Comparison of ENCODE assay signal across 9 cellular contexts in genomic region chr12:57694459-57695019, GRCh38. TPM values are rescaled to one million over a fixed set of nuclear protein-coding genes. Genes with fewer than 3 reads are reported as not detected.
DNase-seq lines count a peak whose midpoint lies in the region; ATAC-seq and TF ChIP-seq lines count a peak whose summit lies in the region.
"Had no signal": no experiment of that assay in that cellular context is flagged by ENCODE, and none has a peak within 500 bp of the region (broad histone marks: within the 10 kb centered on the region; RNA-seq: fewer than 3 reads in every experiment).

No MANE protein-coding gene starts in this region.

- no peaks in the 10 kb centered on the region for H3K27me3 ChIP-seq in DND-41 (ENCODE audit: insufficient read depth, low read length, poor library complexity)
- no peaks in the 10 kb centered on the region; the same call in 1 of the 2 replicates for H3K27me3 ChIP-seq in HUES6 (ENCODE audit: control insufficient read depth, insufficient read depth, low read length)
- H3K27me3 ChIP-seq in body of pancreas, result no peaks in the 10 kb centered on the region
- H3K27me3 ChIP-seq in uterus, result no peaks in the 10 kb centered on the region

- intact Hi-C loops in body of pancreas (cut with DNase I), result no loop called here
- intact Hi-C loops in uterus (cut with DNase I; ENCODE audit: low total_unique reads), result no loop called here

- ATAC-seq in DND-41 (ENCODE audit: insufficient read depth, low read depth), result no peak
- ATAC-seq in body of pancreas, result no peak
- no peak for ATAC-seq in GM18861 (IDR thresholded peaks at IDR 0.05; ENCODE audit: unreplicated experiment)

- no peaks in the 10 kb centered on the region for H4K20me1 ChIP-seq in DND-41 (ENCODE audit: insufficient read depth, low read length)

- H3K4me1 ChIP-seq in DND-41 (ENCODE audit: insufficient read depth, low read length) (peaks cover 25% of the 10 kb centered on the region), HUES6 (ENCODE audit: control insufficient read depth, insufficient read depth, low read length) (no peaks in the 10 kb centered on the region), body of pancreas (peaks cover 15% of the 10 kb centered on the region), uterus (peaks cover 0 to 4% of the 10 kb centered on the region in 2 donors)

- TF ChIP-seq POLR2A in body of pancreas (IDR thresholded peaks at IDR 0.05), result no peak
- TF ChIP-seq POLR2A in uterus (IDR thresholded peaks at IDR 0.05), result no peak

- H2AFZ ChIP-seq in DND-41 (ENCODE audit: low read depth, low read length), result peak overlapping the region; percentile 99

- peak overlapping the region; percentile 96 for H3K4me2 ChIP-seq in DND-41 (ENCODE audit: insufficient read depth, low read length)

- TF ChIP-seq CTCF in DND-41 (IDR thresholded peaks at IDR 0.05; ENCODE audit: borderline replicate concordance, extremely low read depth, low read length, poor library complexity, severe bottlenecking) (no peak), body of pancreas (IDR thresholded peaks at IDR 0.05) (no peak), uterus (IDR thresholded peaks at IDR 0.05) (no peak)

- WGBS in body of pancreas, 2 donors, result 0 to 1% methylated on average over 12 to 15 of the region's 15 CpGs

- peaks cover 19% of the 10 kb centered on the region for H3K79me2 ChIP-seq in DND-41 (ENCODE audit: insufficient read depth, low read length)

- H3K9me3 ChIP-seq in DND-41 (ENCODE audit: insufficient read depth, low read length, severe bottlenecking), result no peaks in the 10 kb centered on the region
- no peaks in the 10 kb centered on the region for H3K9me3 ChIP-seq in HUES6 (ENCODE audit: control insufficient read depth, insufficient read depth, low read depth, low read length)
- no peaks in the 10 kb centered on the region for H3K9me3 ChIP-seq in body of pancreas
- no peaks in the 10 kb centered on the region for H3K9me3 ChIP-seq in uterus

- peak overlapping the region; percentile 74 for H3K9ac ChIP-seq in DND-41 (ENCODE audit: low read depth, low read length)
- H3K9ac ChIP-seq in HUES6 (ENCODE audit: low read length), result peak overlapping the region; percentile 77

- H3K27ac ChIP-seq in DND-41 (ENCODE audit: low read length) (peak overlapping the region; percentile 81), HUES6 (ENCODE audit: low read depth, low read length) (no peak overlapping the region), body of pancreas (peak overlapping the region in 3 of 4 donors; percentile 32 to 78 (median 75)), uterus (peak overlapping the region; percentile 58 to 83)

- DNase-seq in DND-41 (peak; percentile 34), body of pancreas (peak in 2 of 4 donors; percentile 10 to 38), left kidney (ENCODE audit: low read depth, low spot score) (peak; percentile 43), uterus (no peak), SK-N-DZ (ENCODE audit: low spot score) (no peak), GDM1 (lab: John Stamatoyannopoulos, UW) (no peak)

- peaks cover 29% of the 10 kb centered on the region for H3K36me3 ChIP-seq in DND-41 (ENCODE audit: insufficient read depth, low read length)
- peaks cover 24% of the 10 kb centered on the region; the same call in 1 of the 2 replicates for H3K36me3 ChIP-seq in HUES6 (ENCODE audit: control insufficient read depth, insufficient read depth, low read length)
- H3K36me3 ChIP-seq in body of pancreas (replicated peaks in 1 of 2; ENCODE audit: insufficient read depth in 1 of 2, low read depth in 2 of 2), result peaks cover 0 to 12% of the 10 kb centered on the region in 2 donors
- H3K36me3 ChIP-seq in uterus, result no peaks in the 10 kb centered on the region

- peak overlapping the region; percentile 76 to 89; a peak in 3 of 4 replicates for H3K4me3 ChIP-seq in DND-41 (ENCODE audit: low read depth in 1 of 2, low read length in 2 of 2)
- peak overlapping the region; percentile 94 for H3K4me3 ChIP-seq in HUES6 (ENCODE audit: low read depth, low read length)
- peak overlapping the region; percentile 56 to 64 for H3K4me3 ChIP-seq in body of pancreas
- peak overlapping the region; percentile 87 to 99 for H3K4me3 ChIP-seq in uterus

RNA-seq across cellular contexts. Expression of gene OS9, which starts 0.6 kb away (rescaled TPM):
- 100 to 1,000 TPM; 167 to 213 TPM for total RNA-seq in body of pancreas
- 100 to 1,000 TPM; 189 to 339 (median 252) TPM for total RNA-seq in uterus
- polyA plus RNA-seq in SK-N-DZ (2014; cell fraction: cytosol; rRNA removed), result 136 and 145 TPM in 2 replicates
- 262 and 352 TPM in 2 replicates for polyA plus RNA-seq in SK-N-DZ (2014; cell fraction: nucleus; rRNA removed)

RNA-seq across cellular contexts. Expression of gene AGAP2, which starts 44.0 kb away (rescaled TPM):
- total RNA-seq in body of pancreas, result 1 to 10 TPM in 1 of 2 donors, under 1 TPM in 1; 0.33 to 1.0 TPM
- total RNA-seq in uterus, result 1 to 10 TPM in 3 of 4 donors, under 1 TPM in 1; 0.29 to 6.3 (median 2.6) TPM
- polyA plus RNA-seq in SK-N-DZ (2014; cell fraction: cytosol; rRNA removed), result 10.6 and 12.7 TPM in 2 replicates
- 33.8 and 37.0 TPM in 2 replicates for polyA plus RNA-seq in SK-N-DZ (2014; cell fraction: nucleus; rRNA removed)
- total RNA-seq: NCI-H460 had no signal

RNA-seq across cellular contexts. Expression of gene TSPAN31, which starts 50.3 kb away (rescaled TPM):
- total RNA-seq in body of pancreas, result 10 to 100 TPM; 33.7 to 36.9 TPM
- total RNA-seq in uterus, result 100 to 1,000 TPM in 1 of 4 donors, 10 to 100 TPM in 3; 38.2 to 103 (median 51.0) TPM
- 63.5 and 81.0 TPM in 2 replicates for polyA plus RNA-seq in SK-N-DZ (2014; cell fraction: cytosol; rRNA removed)
- 30.2 and 42.0 TPM in 2 replicates for polyA plus RNA-seq in SK-N-DZ (2014; cell fraction: nucleus; rRNA removed)

RNA-seq across cellular contexts. Expression of gene CDK4, which starts 57.6 kb away (rescaled TPM):
- total RNA-seq in body of pancreas (10 to 100 TPM; 27.0 to 81.2 TPM), uterus (100 to 1,000 TPM in 2 of 4 donors, 10 to 100 TPM in 2; 60.0 to 190 (median 110) TPM)
- polyA plus RNA-seq in SK-N-DZ (2014; cell fraction: cytosol; rRNA removed), result 521 and 557 TPM in 2 replicates
- 182 and 296 TPM in 2 replicates for polyA plus RNA-seq in SK-N-DZ (2014; cell fraction: nucleus; rRNA removed)

Comparison
In these comparisons a context has a peak if more than half of its experiments do, and no peak if none do; other contexts are left out.
1. DNase-seq: peak in DND-41 (single experiment) and left kidney (single experiment); none in uterus (0 of 2), SK-N-DZ (single experiment) and GDM1 (single experiment).
2. Peak in every context shown above with its lines, with median percentiles within 50 percentile points of each other: H3K4me3 ChIP-seq.